In genomic region chr20:58705525-58705924, GRCh38 we compare ENCODE assay signal across 26 cellular contexts. TPM values are rescaled to one million over a fixed set of nuclear protein-coding genes. Genes with fewer than 3 reads are reported as not detected.
DNase-seq lines count a peak whose midpoint lies in the region; ATAC-seq and TF ChIP-seq lines count a peak whose summit lies in the region.
"Had no signal": no experiment of that assay in that cellular context is flagged by ENCODE, and none has a peak within 500 bp of the region (broad histone marks: within the 10 kb centered on the region; RNA-seq: fewer than 3 reads in every experiment).

No MANE protein-coding gene starts in this region.

- intact Hi-C loops in colonic mucosa (cut with DNase I): no loop called here

- H3K36me3 ChIP-seq in colonic mucosa: no peaks in the 10 kb centered on the region

- H3K27ac ChIP-seq in colonic mucosa: no peak overlapping the region
- H3K27ac ChIP-seq: 22Rv1, esophagus squamous epithelium, hepatocyte, Peyer's patch, SJSA1, tibial artery had no signal

- no peak overlapping the region for H3K9ac ChIP-seq in colonic mucosa (ENCODE audit: low read depth in 2 of 2, low read length in 2 of 2)

- no peaks in the 10 kb centered on the region for H3K9me3 ChIP-seq in colonic mucosa
- H3K9me3 ChIP-seq: esophagus squamous epithelium, mucosa of descending colon, Peyer's patch, SJSA1, tibial artery had no signal

- ATAC-seq in GM18870 (IDR thresholded peaks at IDR 0.05; ENCODE audit: unreplicated experiment) (no peak), HG03565 (IDR thresholded peaks at IDR 0.05; ENCODE audit: unreplicated experiment) (no peak)
- ATAC-seq: activated naive CD4-positive, alpha-beta T cell treated with anti-CD3 and anti-CD28 coated beads, Interleukin-2, amount 50 U/mL, for 72 hours; K562; mucosa of descending colon had no signal

- no peaks in the 10 kb centered on the region for H3K27me3 ChIP-seq in colonic mucosa
- H3K27me3 ChIP-seq: esophagus squamous epithelium, hepatocyte, Peyer's patch, SJSA1, tibial artery had no signal

- TF ChIP-seq CTCF in colonic mucosa (IDR thresholded peaks at IDR 0.05): no peak

- H3K4me1 ChIP-seq in colonic mucosa: no peaks in the 10 kb centered on the region
- H3K4me1 ChIP-seq: esophagus squamous epithelium, Peyer's patch, SJSA1, tibial artery had no signal

- H3K4me3 ChIP-seq in colonic mucosa: no peak overlapping the region
- H3K4me3 ChIP-seq: esophagus squamous epithelium, hepatocyte, K562, lung, mucosa of descending colon, Peyer's patch, SJSA1, tibial artery had no signal

- DNase-seq in DMS 273 (lab: John Stamatoyannopoulos, UW; ENCODE audit: unreplicated experiment) (peak; percentile 31), DMS 273 treated with DMSO at 0.1 percent for 48 hours (lab: John Stamatoyannopoulos, UW) (no peak), Ammon's horn (ENCODE audit: low spot score) (peak; percentile 74), colonic mucosa (peak; percentile 14), occipital lobe (lab: John Stamatoyannopoulos, UW) (peak; percentile 33), kidney glomerular epithelial cell (lab: John Stamatoyannopoulos, UW) (no peak)
- DNase-seq: activated CD4-positive, alpha-beta memory T cell treated with anti-CD3 and anti-CD28 coated beads for 36 hours; activated T-cell treated with anti-CD3 and anti-CD28 coated beads for 4 hours; CD4-positive, alpha-beta T cell; esophagus squamous epithelium; foreskin melanocyte; mucosa of descending colon; NCI-H1105; NCI-H187 treated with DMSO at 0.1 percent for 48 hours; NCI-H2227 treated with DMSO at 0.1 percent for 48 hours; Peyer's patch; stimulated activated CD4-positive, alpha-beta T cell treated with anti-CD3 and anti-CD28 coated beads, Interleukin-15, amount 100 ng/mL, for 24 hours; tibial artery had no signal

RNA-seq across cellular contexts. Expression of gene NPEPL1, which starts 12.9 kb away (rescaled TPM):
- total RNA-seq in colonic mucosa: 10 to 100 TPM; 14.7 to 20.6 TPM
- 7.5 TPM for total RNA-seq in occipital lobe

RNA-seq across cellular contexts. Expression of gene STX16, which starts 54.4 kb away (rescaled TPM):
- total RNA-seq in colonic mucosa (10 to 100 TPM; 36.3 to 38.3 TPM), occipital lobe (33.2 TPM)

Comparison
In these comparisons a context has a peak if more than half of its experiments do, and no peak if none do; other contexts are left out.
1. DNase-seq: peak in DMS 273 (single experiment), Ammon's horn (single experiment), colonic mucosa (single experiment) and occipital lobe (single experiment); none in DMS 273 treated with DMSO at 0.1 percent for 48 hours (single experiment) and kidney glomerular epithelial cell (single experiment).